ENCODE assay signal across 8 cellular contexts in the genomic region with DNA sequence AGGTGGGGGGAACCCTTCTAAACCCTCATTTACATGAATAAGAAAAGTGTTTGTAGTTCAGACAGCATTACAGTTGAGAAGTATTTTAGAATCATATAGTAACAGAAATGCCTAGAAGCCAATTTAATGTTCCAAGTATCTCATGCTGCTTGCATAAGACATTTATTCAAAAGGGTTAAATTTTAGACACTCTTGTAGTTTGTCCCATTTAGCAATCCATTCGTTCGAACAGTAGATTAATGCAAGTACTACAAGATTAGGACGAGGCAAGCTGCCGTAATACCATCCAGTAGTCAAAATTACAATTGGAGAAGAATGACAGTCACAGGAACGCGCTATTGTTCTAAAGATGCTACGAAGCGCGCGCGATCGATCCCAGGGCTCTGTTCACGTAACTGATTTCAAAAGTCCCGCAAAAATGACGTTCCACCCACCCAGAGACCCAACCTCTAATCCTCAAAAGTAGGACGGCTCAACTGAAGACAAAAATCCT. TPM values are rescaled to one million over a fixed set of nuclear protein-coding genes. Genes with fewer than 3 reads are reported as not detected.
DNase-seq lines count a peak whose midpoint lies in the region; ATAC-seq and TF ChIP-seq lines count a peak whose summit lies in the region.

No MANE protein-coding gene starts in this region.

- H3K4me1 Mint-ChIP-seq in activated CD4-positive, alpha-beta T cell treated with anti-CD3 and anti-CD28 coated beads, Interleukin-2, amount 10 ng/mL, durations not matched to agents 24 days and 14 days, result peaks cover 14% of the 10 kb centered on the region
- H3K4me1 Mint-ChIP-seq in memory B cell, result peaks cover 7% of the 10 kb centered on the region

- TF ChIP-seq POLR2A in uterus (IDR thresholded peaks at IDR 0.05), result no peak

- peaks cover 3% of the 10 kb centered on the region for H3K27me3 Mint-ChIP-seq in activated CD4-positive, alpha-beta T cell treated with anti-CD3 and anti-CD28 coated beads, Interleukin-2, amount 10 ng/mL, durations not matched to agents 24 days and 14 days
- H3K27me3 Mint-ChIP-seq in memory B cell, result peaks cover 2% of the 10 kb centered on the region

- no peaks in the 10 kb centered on the region for H3K27me3 ChIP-seq in uterus

- ATAC-seq in HG02943 (IDR thresholded peaks at IDR 0.05; ENCODE audit: low read depth, unreplicated experiment), result peak; percentile 34
- ATAC-seq in memory B cell (ENCODE audit: low read depth), result peak; percentile 59

- peak overlapping the region; percentile 83 for H3K27ac ChIP-seq in caudate nucleus (ENCODE audit: low read depth, low read length)
- H3K27ac ChIP-seq in uterus, result peak overlapping the region; percentile 96 to 98

- peak overlapping the region; percentile 84 for H3K4me3 Mint-ChIP-seq in activated CD4-positive, alpha-beta T cell treated with anti-CD3 and anti-CD28 coated beads, Interleukin-2, amount 10 ng/mL, durations not matched to agents 24 days and 14 days
- peak overlapping the region; percentile 99 for H3K4me3 Mint-ChIP-seq in memory B cell

- no peaks in the 10 kb centered on the region for H3K9me3 Mint-ChIP-seq in activated CD4-positive, alpha-beta T cell treated with anti-CD3 and anti-CD28 coated beads, Interleukin-2, amount 10 ng/mL, durations not matched to agents 24 days and 14 days
- no peaks in the 10 kb centered on the region for H3K9me3 Mint-ChIP-seq in memory B cell

- H3K36me3 ChIP-seq in uterus, result no peaks in the 10 kb centered on the region

- H3K4me3 ChIP-seq in uterus, result peak overlapping the region; percentile 82 to 94

- peak overlapping the region; percentile 87 for H3K27ac Mint-ChIP-seq in activated CD4-positive, alpha-beta T cell treated with anti-CD3 and anti-CD28 coated beads, Interleukin-2, amount 10 ng/mL, durations not matched to agents 24 days and 14 days
- peak overlapping the region; percentile 98 for H3K27ac Mint-ChIP-seq in memory B cell

- no peaks in the 10 kb centered on the region for H3K4me1 ChIP-seq in uterus

- H3K36me3 Mint-ChIP-seq in activated CD4-positive, alpha-beta T cell treated with anti-CD3 and anti-CD28 coated beads, Interleukin-2, amount 10 ng/mL, durations not matched to agents 24 days and 14 days (ENCODE audit: low read depth), result peaks cover 5% of the 10 kb centered on the region
- no peaks in the 10 kb centered on the region for H3K36me3 Mint-ChIP-seq in memory B cell

- intact Hi-C loops in activated CD4-positive, alpha-beta T cell treated with anti-CD3 and anti-CD28 coated beads, Interleukin-2, amount 10 ng/mL, durations not matched to agents 24 days and 14 days (cut with micrococcal nuclease), result loop anchor here (1.0 to 5.0 kb wide), 5 partner anchors 139 to 623 kb away; partner anchors contain the start of genes NOP58, STRADB and TRAK2
- intact Hi-C loops in uterus (cut with DNase I; ENCODE audit: low total_unique reads), result no loop called here

- no peak for DNase-seq in activated CD4-positive, alpha-beta T cell treated with anti-CD3 and anti-CD28 coated beads, Interleukin-2, amount 10 ng/mL, durations not matched to agents 24 days and 14 days
- DNase-seq in activated CD4-positive, alpha-beta T cell treated with anti-CD3 and anti-CD28 coated beads for 1 hour, result no peak
- peak; percentile 18 to 84 for DNase-seq in NCI-H526 (lab: John Stamatoyannopoulos, UW)
- DNase-seq in caudate nucleus (lab: John Stamatoyannopoulos, UW), result peak in 12 of 61 donors; percentile 48 to 86 (median 68)
- DNase-seq in memory B cell (ENCODE audit: low spot score in 2 of 2), result no peak
- no peak for DNase-seq in uterus
- DNase-seq in T-helper 9 cell, result no peak

- H3K9me3 ChIP-seq in uterus, result no peaks in the 10 kb centered on the region

- no peak for TF ChIP-seq CTCF in uterus (IDR thresholded peaks at IDR 0.05)

RNA-seq across cellular contexts. Expression of gene TMEM237, which starts 1.2 kb away (rescaled TPM):
- total RNA-seq in activated CD4-positive, alpha-beta T cell treated with anti-CD3 and anti-CD28 coated beads, Interleukin-2, amount 10 ng/mL, durations not matched to agents 24 days and 14 days, result 18.1 and 18.8 TPM in 2 replicates
- 10 to 100 TPM in 3 of 4 donors, 1 to 10 TPM in 1; 7.2 to 52.1 (median 26.0) TPM for total RNA-seq in uterus

RNA-seq across cellular contexts. Expression of gene MPP4, which starts 56.3 kb away (rescaled TPM):
- not detected in 2 replicates for total RNA-seq in activated CD4-positive, alpha-beta T cell treated with anti-CD3 and anti-CD28 coated beads, Interleukin-2, amount 10 ng/mL, durations not matched to agents 24 days and 14 days
- under 1 TPM in 2 of 4 donors, not detected in 2; 0.24 to 0.97 TPM for total RNA-seq in uterus

Comparison
In these comparisons a context has a peak if more than half of its experiments do, and no peak if none do; other contexts are left out.
1. DNase-seq: peak in NCI-H526 (2 of 2); none in activated CD4-positive, alpha-beta T cell treated with anti-CD3 and anti-CD28 coated beads, Interleukin-2, amount 10 ng/mL, durations not matched to agents 24 days and 14 days (single experiment), activated CD4-positive, alpha-beta T cell treated with anti-CD3 and anti-CD28 coated beads for 1 hour (single experiment), memory B cell (0 of 2), uterus (0 of 2) and T-helper 9 cell (single experiment).